16 cellular contexts compared by ENCODE assay signal in genomic region chr5:97936246-97936645, GRCh38.
DNase-seq lines count a peak whose midpoint lies in the region; TF ChIP-seq lines count a peak whose summit lies in the region.
"Had no signal": no experiment of that assay in that cellular context is flagged by ENCODE, and none has a peak within 500 bp of the region (broad histone marks: within the 10 kb centered on the region; RNA-seq: fewer than 3 reads in every experiment).

No MANE protein-coding gene starts in this region.

- POLR2A ChIA-PET in MCF 10A (lab: Yijun Ruan, JAX), result no interaction called here

- peaks cover 7% of the 10 kb centered on the region for H3K9me3 Mint-ChIP-seq in MCF 10A (ENCODE audit: unreplicated experiment)
- H3K9me3 Mint-ChIP-seq: HFFc6 had no signal

- no peaks in the 10 kb centered on the region for H3K4me1 Mint-ChIP-seq in MCF 10A (ENCODE audit: insufficient read depth, unreplicated experiment)
- H3K4me1 Mint-ChIP-seq: CD4-positive, CD25-positive, alpha-beta regulatory T cell had no signal

- no TSS peak for BruUV-seq in MCF 10A (replicated peaks; lab: Mats Ljungman, UMichigan)

- no peaks in the 10 kb centered on the region for H3K27me3 Mint-ChIP-seq in MCF 10A (ENCODE audit: insufficient read depth, unreplicated experiment)
- H3K27me3 Mint-ChIP-seq: CD4-positive, CD25-positive, alpha-beta regulatory T cell had no signal

- no peak overlapping the region for H3K4me3 ChIP-seq in breast epithelium
- no peak overlapping the region for H3K4me3 ChIP-seq in fibroblast of villous mesenchyme (ENCODE audit: low read depth, low read length)
- H3K4me3 ChIP-seq: BLaER1 treated with 17β-estradiol and CSF1 and Interleukin-3, amounts not matched to agents 10 nM and 100 nM had no signal

- intact Hi-C loops in MCF 10A (cut with micrococcal nuclease) (no loop called here), breast epithelium (cut with DNase I; ENCODE audit: low total_unique reads) (no loop called here)

- CTCF ChIA-PET in MCF 10A (lab: Yijun Ruan, JAX), result no interaction called here

- TF ChIP-seq POLR2A in breast epithelium (IDR thresholded peaks at IDR 0.05), result no peak

- TF ChIP-seq CTCF in MCF 10A (IDR thresholded peaks at IDR 0.05; ENCODE audit: unreplicated experiment) (no peak), breast epithelium (IDR thresholded peaks at IDR 0.05) (no peak), fibroblast of villous mesenchyme (IDR thresholded peaks at IDR 0.05; ENCODE audit: insufficient read depth, low read depth, low read length) (no peak)

- H3K27ac ChIP-seq in breast epithelium, result no peak overlapping the region
- H3K27ac ChIP-seq: 22Rv1; BLaER1 treated with 17β-estradiol and CSF1 and Interleukin-3, amounts not matched to agents 10 nM and 100 nM had no signal

- H3K27ac Mint-ChIP-seq in MCF 10A (ENCODE audit: low read depth, unreplicated experiment), result peak overlapping the region; percentile 37
- H3K27ac Mint-ChIP-seq: CD4-positive, CD25-positive, alpha-beta regulatory T cell; HFFc6 had no signal

- H3K9me3 ChIP-seq in breast epithelium, result no peaks in the 10 kb centered on the region
- H3K9me3 ChIP-seq: BLaER1 treated with 17β-estradiol and CSF1 and Interleukin-3, amounts not matched to agents 10 nM and 100 nM had no signal

- H3K4me1 ChIP-seq in breast epithelium, result no peaks in the 10 kb centered on the region
- H3K4me1 ChIP-seq: BLaER1 treated with 17β-estradiol and CSF1 and Interleukin-3, amounts not matched to agents 10 nM and 100 nM had no signal

- no peaks in the 10 kb centered on the region for H3K36me3 Mint-ChIP-seq in MCF 10A (ENCODE audit: insufficient read depth, unreplicated experiment)
- H3K36me3 Mint-ChIP-seq: CD4-positive, CD25-positive, alpha-beta regulatory T cell had no signal

- no peak overlapping the region for H3K4me3 Mint-ChIP-seq in MCF 10A (ENCODE audit: unreplicated experiment)
- H3K4me3 Mint-ChIP-seq: CD4-positive, CD25-positive, alpha-beta regulatory T cell; HFFc6 had no signal

- no peaks in the 10 kb centered on the region for H3K27me3 ChIP-seq in breast epithelium
- H3K27me3 ChIP-seq: BLaER1 treated with 17β-estradiol and CSF1 and Interleukin-3, amounts not matched to agents 10 nM and 100 nM had no signal

- H3K36me3 ChIP-seq in breast epithelium, result no peaks in the 10 kb centered on the region
- H3K36me3 ChIP-seq: BLaER1 treated with 17β-estradiol and CSF1 and Interleukin-3, amounts not matched to agents 10 nM and 100 nM had no signal

- DNase-seq in MCF 10A (ENCODE audit: unreplicated experiment) (no peak), breast epithelium (ENCODE audit: low spot score in 2 of 2) (no peak), fibroblast of villous mesenchyme (ENCODE audit: low read depth) (peak; percentile 30), midbrain (lab: John Stamatoyannopoulos, UW) (peak; percentile 8), superior temporal gyrus (ENCODE audit: extremely low spot score) (peak; percentile 52), KG1 (lab: John Stamatoyannopoulos, UW) (no peak), MV-4-11 (lab: John Stamatoyannopoulos, UW) (no peak), iPS-NIHi11 (ENCODE audit: low spot score) (no peak)
- DNase-seq: AML-193; CD4-positive, CD25-positive, alpha-beta regulatory T cell; DMS53; GF-D8; HCEC 1CT; HFFc6 had no signal

Comparison
In these comparisons a context has a peak if more than half of its experiments do, and no peak if none do; other contexts are left out.
1. DNase-seq: peak in fibroblast of villous mesenchyme (single experiment), midbrain (single experiment) and superior temporal gyrus (single experiment); none in MCF 10A (single experiment), breast epithelium (0 of 2), KG1 (single experiment), MV-4-11 (single experiment) and iPS-NIHi11 (single experiment).